Comparison of ENCODE assay signal across 17 cellular contexts in genomic region chr1:92933459-92933858, GRCh38. TPM values are rescaled to one million over a fixed set of nuclear protein-coding genes. Genes with fewer than 3 reads are reported as not detected.
DNase-seq lines count a peak whose midpoint lies in the region; ATAC-seq, FAIRE-seq and TF ChIP-seq lines count a peak whose summit lies in the region.
"Had no signal": no experiment of that assay in that cellular context is flagged by ENCODE, and none has a peak within 500 bp of the region (broad histone marks: within the 10 kb centered on the region; RNA-seq: fewer than 3 reads in every experiment).

No MANE protein-coding gene starts in this region.

- no peaks in the 10 kb centered on the region for H3K9me3 ChIP-seq in mammary epithelial cell (replicated peaks; ENCODE audit: insufficient read depth, low read length)
- H3K9me3 ChIP-seq: lower lobe of right lung had no signal

- H3K27ac ChIP-seq in mammary epithelial cell (ENCODE audit: insufficient read depth, low read depth, low read length), result no peak overlapping the region
- peak overlapping the region; percentile 67 for H3K27ac ChIP-seq in urinary bladder (ENCODE audit: low read depth)
- no peak overlapping the region for H3K27ac ChIP-seq in brain microvascular endothelial cell
- H3K27ac ChIP-seq: lower lobe of right lung had no signal

- peaks cover 29% of the 10 kb centered on the region for H3K79me2 ChIP-seq in mammary epithelial cell (ENCODE audit: insufficient read depth, low read length)

- H2AFZ ChIP-seq in mammary epithelial cell (ENCODE audit: low read depth, low read length), result no peak overlapping the region

- CTCF ChIA-PET in mammary epithelial cell (lab: Charles Lee; ENCODE audit: low non-redundant PET) (no interaction called here), MCF 10A (lab: Yijun Ruan, JAX) (interaction anchor here (1.1 kb wide), 1 partner anchor 75 kb away, joined by 4 read pairs; no protein-coding TSS in a partner anchor)

- H3K4me2 ChIP-seq in mammary epithelial cell (ENCODE audit: insufficient read depth, low read depth, low read length), result peak overlapping the region; percentile 22

- peak; percentile 65 for DNase-seq in mammary epithelial cell
- no peak for DNase-seq in MCF 10A (ENCODE audit: unreplicated experiment)
- peak; percentile 14 to 51 for DNase-seq in cardiac fibroblast (ENCODE audit: low read depth in 2 of 2)
- DNase-seq in brain microvascular endothelial cell, result no peak
- DNase-seq in NCI-H187 treated with DMSO at 0.1 percent for 48 hours (lab: John Stamatoyannopoulos, UW), result no peak
- DNase-seq in left colon, result no peak
- DNase-seq: activated naive CD4-positive, alpha-beta T cell treated with Interleukin-2 at 50 U/mL for 16 hours; caudate nucleus; Kasumi-1; lower lobe of right lung; NCI-H2029 treated with DMSO at 0.1 percent for 48 hours; NCI-H748 treated with DMSO at 0.1 percent for 48 hours had no signal

- in situ Hi-C loops in mammary epithelial cell (cut with MboI; ENCODE audit: low sequenced_read_pairs in 2 of 2) (no loop called here), brain microvascular endothelial cell (cut with HindIII; ENCODE audit: low pct_ligation_motif_present, low sequenced_read_pairs) (no loop called here)

- peak; percentile 9 for FAIRE-seq in islet of Langerhans (lab: Jason Lieb, UNC)
- FAIRE-seq: H1 had no signal

- dilution Hi-C loops in mammary epithelial cell (cut with HindIII; ENCODE audit: low sequenced_read_pairs), result no loop called here

- H3K36me3 ChIP-seq in mammary epithelial cell (ENCODE audit: insufficient read depth, low read length) (no peaks in the 10 kb centered on the region), urinary bladder (ENCODE audit: insufficient read depth) (no peaks in the 10 kb centered on the region), brain microvascular endothelial cell (replicated peaks) (no peaks in the 10 kb centered on the region)
- H3K36me3 ChIP-seq: lower lobe of right lung had no signal

- no peak overlapping the region for H3K9ac ChIP-seq in mammary epithelial cell (ENCODE audit: insufficient read depth, low read length)

- no peak overlapping the region for H3K27ac Mint-ChIP-seq in MCF 10A (ENCODE audit: low read depth, unreplicated experiment)

- no peaks in the 10 kb centered on the region for H3K27me3 ChIP-seq in mammary epithelial cell (ENCODE audit: insufficient read depth, low read length)
- H3K27me3 ChIP-seq in brain microvascular endothelial cell (replicated peaks), result no peaks in the 10 kb centered on the region

- H3K36me3 Mint-ChIP-seq in MCF 10A (ENCODE audit: insufficient read depth, unreplicated experiment), result no peaks in the 10 kb centered on the region

- no TSS peak for BruUV-seq in mammary epithelial cell (replicated peaks; lab: Mats Ljungman, UMichigan)
- no TSS peak for BruUV-seq in MCF 10A (replicated peaks; lab: Mats Ljungman, UMichigan)

- H3K4me3 Mint-ChIP-seq in MCF 10A (ENCODE audit: unreplicated experiment), result no peak overlapping the region

- no peaks in the 10 kb centered on the region for H4K20me1 ChIP-seq in mammary epithelial cell (ENCODE audit: insufficient read depth, low read length)

- intact Hi-C loops in mammary epithelial cell (cut with micrococcal nuclease), result no loop called here
- intact Hi-C loops in MCF 10A (cut with micrococcal nuclease), result no loop called here
- intact Hi-C loops in left colon (cut with DNase I, micrococcal nuclease), result no loop called here

- peaks cover 22% of the 10 kb centered on the region for H3K4me1 ChIP-seq in mammary epithelial cell (ENCODE audit: insufficient read depth, low read length)
- H3K4me1 ChIP-seq in urinary bladder (ENCODE audit: insufficient read depth), result no peaks in the 10 kb centered on the region

- H3K9me3 Mint-ChIP-seq in MCF 10A (ENCODE audit: unreplicated experiment), result no peaks in the 10 kb centered on the region

- ATAC-seq in left colon, result no peak
- ATAC-seq: Right ventricle myocardium inferior had no signal

- no peaks in the 10 kb centered on the region for H3K27me3 Mint-ChIP-seq in MCF 10A (ENCODE audit: insufficient read depth, unreplicated experiment)

- H3K4me3 ChIP-seq in mammary epithelial cell (replicated peaks in 1 of 3; ENCODE audit: insufficient read depth in 1 of 3, low read depth in 2 of 3, low read length in 3 of 3) (no peak overlapping the region), cardiac fibroblast (replicated peaks in 1 of 2; ENCODE audit: low read depth in 2 of 2, low read length in 2 of 2) (no peak overlapping the region), urinary bladder (ENCODE audit: low read depth, low read length) (no peak overlapping the region), brain microvascular endothelial cell (ENCODE audit: low read depth, low read length) (no peak overlapping the region)
- H3K4me3 ChIP-seq: lower lobe of right lung, skin epidermis had no signal

- H3K4me1 Mint-ChIP-seq in MCF 10A (ENCODE audit: insufficient read depth, unreplicated experiment), result peaks cover 6% of the 10 kb centered on the region

- 24% methylated on average over 2 of the region's 2 CpGs for WGBS in mammary epithelial cell (ENCODE audit: low coverage, missing lambda C conversion rate)
- 32% methylated on average over 2 of the region's 2 CpGs for WGBS in urinary bladder

- no peak for TF ChIP-seq CTCF in mammary epithelial cell (conservative IDR thresholded peaks at IDR 0.05 in 1 of 2, IDR thresholded peaks at IDR 0.05 in 1 of 2; ENCODE audit: extremely low read depth in 1 of 2, insufficient read depth in 1 of 2, low read depth in 1 of 2, low read length in 2 of 2)
- no peak for TF ChIP-seq CTCF in MCF 10A (IDR thresholded peaks at IDR 0.05; ENCODE audit: unreplicated experiment)
- no peak for TF ChIP-seq CTCF in cardiac fibroblast (IDR thresholded peaks at IDR 0.05; ENCODE audit: low read depth, low read length)
- TF ChIP-seq CTCF in brain microvascular endothelial cell (IDR thresholded peaks at IDR 0.05; ENCODE audit: low read depth, low read length, missing control alignments), result no peak

- POLR2A ChIA-PET in MCF 10A (lab: Yijun Ruan, JAX), result no interaction called here

RNA-seq across cellular contexts. Expression of gene DIPK1A, which starts 27.8 kb away (rescaled TPM):
- total RNA-seq in mammary epithelial cell (10 to 100 TPM; 11.2 to 16.2 TPM), MCF 10A (2022) (3.8 and 4.9 TPM in 2 replicates), urinary bladder (21.8 TPM), left colon (10 to 100 TPM; 14.0 to 16.5 TPM)
- polyA plus RNA-seq in mammary epithelial cell (15.5 TPM), urinary bladder (22.8 TPM)
- 7.4 TPM for polyA minus RNA-seq in mammary epithelial cell

Comparison
In these comparisons a context has a peak if more than half of its experiments do, and no peak if none do; other contexts are left out.
1. DNase-seq: peak in mammary epithelial cell (single experiment) and cardiac fibroblast (2 of 2); none in MCF 10A (single experiment), brain microvascular endothelial cell (single experiment), NCI-H187 treated with DMSO at 0.1 percent for 48 hours (single experiment) and left colon (0 of 2).